In the genomic region with DNA sequence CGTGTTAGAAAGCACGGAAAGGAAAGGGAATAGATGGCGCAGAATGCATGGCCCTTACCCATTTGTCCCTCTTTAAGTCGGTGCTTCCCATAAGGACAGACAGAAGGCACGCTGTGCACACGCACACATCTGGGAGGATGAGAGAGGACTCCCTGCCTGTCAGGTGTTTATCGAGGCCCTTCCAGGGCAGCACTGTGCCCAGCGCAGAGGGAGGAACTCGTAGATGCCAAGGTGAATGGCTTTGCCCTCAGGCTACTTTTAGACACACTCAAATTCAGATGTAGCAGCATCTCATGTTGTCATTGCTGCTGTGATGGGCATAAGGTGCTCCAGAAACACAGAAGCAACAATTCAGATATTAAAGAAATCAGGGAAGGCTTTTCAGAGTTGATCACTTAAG, we compare ENCODE assay signal across 3 cellular contexts.
TF ChIP-seq lines count a peak whose summit lies in the region.

No MANE protein-coding gene starts in this region.

TF ChIP-seq in WTC11, 78 proteins besides CTCF, POLR2A, EP300 and RAD21 (continued from another document and continues in another):
- TF ChIP-seq, protein P1, sequence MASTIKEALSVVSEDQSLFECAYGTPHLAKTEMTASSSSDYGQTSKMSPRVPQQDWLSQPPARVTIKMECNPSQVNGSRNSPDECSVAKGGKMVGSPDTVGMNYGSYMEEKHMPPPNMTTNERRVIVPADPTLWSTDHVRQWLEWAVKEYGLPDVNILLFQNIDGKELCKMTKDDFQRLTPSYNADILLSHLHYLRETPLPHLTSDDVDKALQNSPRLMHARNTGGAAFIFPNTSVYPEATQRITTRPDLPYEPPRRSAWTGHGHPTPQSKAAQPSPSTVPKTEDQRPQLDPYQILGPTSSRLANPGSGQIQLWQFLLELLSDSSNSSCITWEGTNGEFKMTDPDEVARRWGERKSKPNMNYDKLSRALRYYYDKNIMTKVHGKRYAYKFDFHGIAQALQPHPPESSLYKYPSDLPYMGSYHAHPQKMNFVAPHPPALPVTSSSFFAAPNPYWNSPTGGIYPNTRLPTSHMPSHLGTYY (CRISPR knock-in tag; IDR thresholded peaks at IDR 0.05), result no peak
- TF ChIP-seq AR (CRISPR knock-in tag; IDR thresholded peaks at IDR 0.05), result no peak
- no peak for TF ChIP-seq ZNF416 (CRISPR knock-in tag; IDR thresholded peaks at IDR 0.05)
- no peak for TF ChIP-seq ZNF396 (CRISPR knock-in tag; IDR thresholded peaks at IDR 0.05; ENCODE audit: borderline replicate concordance)
- TF ChIP-seq, protein P2, sequence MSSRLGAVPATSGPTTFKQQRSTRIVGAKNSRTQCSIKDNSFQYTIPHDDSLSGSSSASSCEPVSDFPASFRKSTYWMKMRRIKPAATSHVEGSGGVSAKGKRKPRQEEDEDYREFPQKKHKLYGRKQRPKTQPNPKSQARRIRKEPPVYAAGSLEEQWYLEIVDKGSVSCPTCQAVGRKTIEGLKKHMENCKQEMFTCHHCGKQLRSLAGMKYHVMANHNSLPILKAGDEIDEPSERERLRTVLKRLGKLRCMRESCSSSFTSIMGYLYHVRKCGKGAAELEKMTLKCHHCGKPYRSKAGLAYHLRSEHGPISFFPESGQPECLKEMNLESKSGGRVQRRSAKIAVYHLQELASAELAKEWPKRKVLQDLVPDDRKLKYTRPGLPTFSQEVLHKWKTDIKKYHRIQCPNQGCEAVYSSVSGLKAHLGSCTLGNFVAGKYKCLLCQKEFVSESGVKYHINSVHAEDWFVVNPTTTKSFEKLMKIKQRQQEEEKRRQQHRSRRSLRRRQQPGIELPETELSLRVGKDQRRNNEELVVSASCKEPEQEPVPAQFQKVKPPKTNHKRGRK (CRISPR knock-in tag; IDR thresholded peaks at IDR 0.05; ENCODE audit: borderline replicate concordance), result no peak
- no peak for TF ChIP-seq TCF7 (CRISPR knock-in tag; IDR thresholded peaks at IDR 0.05; ENCODE audit: low read depth)
- no peak for TF ChIP-seq IRF2 (CRISPR knock-in tag; IDR thresholded peaks at IDR 0.05; ENCODE audit: borderline replicate concordance, low read depth)
- TF ChIP-seq NR3C1 (CRISPR knock-in tag; conservative IDR thresholded peaks at IDR 0.05; ENCODE audit: low read depth), result no peak
- TF ChIP-seq, protein P3, sequence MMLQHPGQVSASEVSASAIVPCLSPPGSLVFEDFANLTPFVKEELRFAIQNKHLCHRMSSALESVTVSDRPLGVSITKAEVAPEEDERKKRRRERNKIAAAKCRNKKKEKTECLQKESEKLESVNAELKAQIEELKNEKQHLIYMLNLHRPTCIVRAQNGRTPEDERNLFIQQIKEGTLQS (CRISPR knock-in tag; conservative IDR thresholded peaks at IDR 0.05), result no peak

TF ChIP-seq in H1, 55 proteins besides CTCF, POLR2A, EP300 and RAD21 (continued from another document):
- TF ChIP-seq BACH1 (IDR thresholded peaks at IDR 0.05; ENCODE audit: low read length) (no peak), TAF7 (optimal IDR thresholded peaks at IDR 0.05; ENCODE audit: borderline replicate concordance, low read depth, low read length) (no peak), BCL11A (IDR thresholded peaks at IDR 0.05; ENCODE audit: low read depth in 2 of 2, low read length in 2 of 2) (no peak), CBX8 (IDR thresholded peaks at IDR 0.05; ENCODE audit: borderline replicate concordance, low read depth, low read length) (no peak)

TF ChIP-seq in GM12891, 5 proteins besides CTCF, POLR2A, EP300 and RAD21 (continued from another document):
- TF ChIP-seq TAF1 (IDR thresholded peaks at IDR 0.05; ENCODE audit: low read depth, low read length), result no peak
